In the genomic region with DNA sequence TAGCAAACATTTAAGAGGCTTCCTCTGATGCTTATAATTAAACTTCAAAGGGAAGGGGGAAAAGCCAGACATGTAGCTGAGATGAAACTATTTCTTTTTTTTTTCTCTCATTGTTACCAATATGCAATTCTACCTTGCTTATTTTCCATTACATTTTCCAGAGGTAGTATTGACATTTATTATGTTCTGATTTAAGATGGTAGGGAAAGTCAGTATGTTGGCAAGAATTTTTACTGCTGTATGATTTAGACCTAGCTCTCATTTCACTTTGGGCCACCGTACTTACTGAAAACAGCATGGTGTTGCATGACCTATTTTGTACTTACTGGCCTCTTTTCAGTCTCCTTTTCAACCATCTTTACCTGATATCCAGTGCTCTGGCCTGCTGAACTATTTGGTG, we compare ENCODE assay signal across 24 cellular contexts.
"Had no signal": no experiment of that assay in that cellular context is flagged by ENCODE, and none has a peak within 500 bp of the region (broad histone marks: within the 10 kb centered on the region; RNA-seq: fewer than 3 reads in every experiment).

No MANE protein-coding gene starts in this region.

- H3K4me1 ChIP-seq: esophagus muscularis mucosa, gastroesophageal sphincter, heart left ventricle, lower lobe of right lung, neural progenitor cell, parathyroid adenoma, right atrium auricular region, spleen, suprapubic skin had no signal

- H3K4me3 ChIP-seq: esophagus muscularis mucosa, gastroesophageal sphincter, heart left ventricle, lower lobe of right lung, neural progenitor cell, right atrium auricular region, spleen, suprapubic skin, vagina had no signal

- H3K27me3 ChIP-seq: esophagus muscularis mucosa, foreskin keratinocyte, gastroesophageal sphincter, heart left ventricle, neural progenitor cell, right atrium auricular region, spleen, suprapubic skin, vagina had no signal

- H3K9me3 ChIP-seq: esophagus muscularis mucosa, gastroesophageal sphincter, heart left ventricle, lower lobe of right lung, right atrium auricular region, spleen, suprapubic skin, vagina had no signal

- H3K27ac ChIP-seq: esophagus muscularis mucosa, foreskin keratinocyte, gastroesophageal sphincter, lower lobe of right lung, neural progenitor cell, parathyroid adenoma, right atrium auricular region, spleen, suprapubic skin, vagina had no signal

- DNase-seq: effector CD8-positive, alpha-beta T cell; endodermal cell; heart left ventricle; hippocampal formation; left colon; left ventricle myocardium superior; lower lobe of right lung; naive B cell; spleen; stimulated activated naive B cell treated with anti-CD40 and anti-IgM and Interleukin-4, amounts not matched to agents 10 μg/mL and 1 μg/mL and 100 μg/mL, for 72 hours; stimulated activated naive CD8-positive, alpha-beta T cell treated with anti-CD3 and anti-CD28 coated beads, Interleukin-15, amount 100 ng/mL, for 72 hours; trophoblast cell had no signal

- H3K36me3 ChIP-seq: esophagus muscularis mucosa, gastroesophageal sphincter, heart left ventricle, lower lobe of right lung, neural progenitor cell, right atrium auricular region, spleen, suprapubic skin, vagina had no signal

- H3K9ac ChIP-seq: neural progenitor cell, parathyroid adenoma had no signal

- FAIRE-seq: colon, islet of Langerhans had no signal

- ATAC-seq: foreskin keratinocyte; gastroesophageal sphincter; heart left ventricle; left colon; left ventricle myocardium superior; natural killer cell treated with Interleukin-12 subunit alpha and Interleukin-12 subunit beta and Interleukin-15 and Interleukin-18, amount 100 ng/mL, for 72 hours; sciatic nerve; stimulated activated naive B cell treated with anti-CD40 and anti-IgM and Interleukin-4, amounts not matched to agents 10 μg/mL and 1 μg/mL and 100 μg/mL, for 72 hours; stimulated activated naive CD8-positive, alpha-beta T cell treated with anti-CD3 and anti-CD28 coated beads, Interleukin-15, amount 100 ng/mL, for 72 hours had no signal
